ENCODE assay signal across 8 cellular contexts in genomic region chr5:176387384-176387925, GRCh38. TPM values are rescaled to one million over a fixed set of nuclear protein-coding genes. Genes with fewer than 3 reads are reported as not detected.
DNase-seq lines count a peak whose midpoint lies in the region; ATAC-seq, FAIRE-seq and TF ChIP-seq lines count a peak whose summit lies in the region.

No MANE protein-coding gene starts in this region.

- ATAC-seq in HepG2: no peak
- ATAC-seq in GM19351 (IDR thresholded peaks at IDR 0.05; ENCODE audit: unreplicated experiment): no peak

- no peak for TF ChIP-seq EP300 in HepG2 (IDR thresholded peaks at IDR 0.05; ENCODE audit: low read depth in 2 of 2, low read length in 2 of 2)
- no peak for TF ChIP-seq EP300 in HepG2 (CRISPR knock-in tag; IDR thresholded peaks at IDR 0.05; ENCODE audit: borderline replicate concordance)

- DNase-seq in activated T-cell treated with anti-CD3 and anti-CD28 coated beads, Interleukin-2, amount 50 U/mL, for 24 hours: no peak
- no peak for DNase-seq in activated T-cell treated with anti-CD3 and anti-CD28 coated beads, Interleukin-2, amount 50 U/mL, for 1 hour
- DNase-seq in adipocyte (ENCODE audit: low read depth): peak; percentile 9
- no peak for DNase-seq in HepG2 (ENCODE audit: low spot score)
- DNase-seq in thyroid gland: no peak
- no peak for DNase-seq in inferior parietal cortex (ENCODE audit: extremely low spot score)
- no peak for DNase-seq in HuH-7.5 (ENCODE audit: low spot score)

- no peaks in the 10 kb centered on the region for H3K9me3 Mint-ChIP-seq in activated T-cell treated with anti-CD3 and anti-CD28 coated beads, Interleukin-2, amount 50 U/mL, for 24 hours

- H3K9ac ChIP-seq in adipocyte (ENCODE audit: low read length): peak overlapping the region; percentile 95
- H3K9ac ChIP-seq in HepG2 (ENCODE audit: insufficient read depth, low read depth, low read length): peak overlapping the region; percentile 97

- 29% methylated on average over 8 of the region's 8 CpGs for WGBS in HepG2 (ENCODE audit: low lambda C conversion rate)
- WGBS in thyroid gland, 2 donors: 42% methylated on average over 8 of the region's 8 CpGs

- no peak overlapping the region for H2AFZ ChIP-seq in HepG2 (ENCODE audit: low read length)

- H3K4me3 Mint-ChIP-seq in activated T-cell treated with anti-CD3 and anti-CD28 coated beads, Interleukin-2, amount 50 U/mL, for 24 hours: peak overlapping the region; percentile 98

- intact Hi-C loops in HepG2 (cut with micrococcal nuclease; ENCODE audit: unreplicated experiment): no loop called here
- intact Hi-C loops in thyroid gland (cut with DNase I): no loop called here

- H3K4me3 ChIP-seq in adipocyte (ENCODE audit: low read length) (peak overlapping the region; percentile 91), HepG2 (replicated peaks in 1 of 3; ENCODE audit: insufficient read depth in 1 of 3, low read depth in 2 of 3, low read length in 3 of 3) (peak overlapping the region; percentile 71 to 93 (median 92)), thyroid gland (replicated peaks in 1 of 3) (peak overlapping the region; percentile 10 to 90 (median 60))

- BruUV-seq in HepG2 (replicated peaks; lab: Mats Ljungman, UMichigan): no TSS peak

- no peaks in the 10 kb centered on the region for H3K27me3 Mint-ChIP-seq in activated T-cell treated with anti-CD3 and anti-CD28 coated beads, Interleukin-2, amount 50 U/mL, for 24 hours

- no peaks in the 10 kb centered on the region for H3K27me3 ChIP-seq in adipocyte (replicated peaks; ENCODE audit: control insufficient read depth, insufficient read depth, low read length)
- H3K27me3 ChIP-seq in HepG2 (ENCODE audit: control insufficient read depth in 1 of 2, insufficient read depth in 2 of 2, low read length in 2 of 2): no peaks in the 10 kb centered on the region; a peak in 1 of 5 replicates
- no peaks in the 10 kb centered on the region for H3K27me3 ChIP-seq in thyroid gland

- peaks cover 59% of the 10 kb centered on the region for H3K36me3 ChIP-seq in adipocyte (ENCODE audit: control insufficient read depth, insufficient read depth, low read length, severe bottlenecking)
- H3K36me3 ChIP-seq in HepG2 (replicated peaks in 1 of 2; ENCODE audit: control insufficient read depth in 1 of 2, insufficient read depth in 2 of 2, low read length in 2 of 2): peaks cover 13 to 45% of the 10 kb centered on the region in 2 experiments
- H3K36me3 ChIP-seq in thyroid gland: peaks cover 25 to 29% of the 10 kb centered on the region in 2 donors

- POLR2A ChIA-PET in HepG2 (lab: Yijun Ruan, JAX): interaction anchor here (1.0 to 2.3 kb wide), 5 partner anchors 26 to 156 kb away, joined by 3 to 31 read pairs (median 4); partner anchors contain the start of genes KIAA1191 and RNF44

- H3K27ac Mint-ChIP-seq in activated T-cell treated with anti-CD3 and anti-CD28 coated beads, Interleukin-2, amount 50 U/mL, for 24 hours: peak overlapping the region; percentile 100

- H3K79me2 ChIP-seq in HepG2 (ENCODE audit: insufficient read depth, low read length): peaks cover 42% of the 10 kb centered on the region

- H3K36me3 Mint-ChIP-seq in activated T-cell treated with anti-CD3 and anti-CD28 coated beads, Interleukin-2, amount 50 U/mL, for 24 hours (ENCODE audit: low read depth): peaks cover 96% of the 10 kb centered on the region

- in situ Hi-C loops in HepG2 (cut with HindIII; ENCODE audit: extremely low pct_ligation_motif_present, low pct_unique_long_range_greater_than_20kb): no loop called here

- CTCF ChIA-PET in HepG2 (lab: Yijun Ruan, JAX; ENCODE audit: low intra/inter-chr PET ratio, low total read pairs): no interaction called here

- H3K27ac ChIP-seq in HepG2 (ENCODE audit: extremely low read length, insufficient read depth, low read length) (peak overlapping the region; percentile 99), thyroid gland (no peak overlapping the region)

- TF ChIP-seq CTCF in HepG2 (CRISPR knock-in tag; IDR thresholded peaks at IDR 0.05): no peak
- no peak for TF ChIP-seq CTCF in thyroid gland (IDR thresholded peaks at IDR 0.05)

- peaks cover 11% of the 10 kb centered on the region; the same call in 1 of the 2 replicates for H4K20me1 ChIP-seq in HepG2 (ENCODE audit: insufficient read depth, low read length)

- H3K4me1 Mint-ChIP-seq in activated T-cell treated with anti-CD3 and anti-CD28 coated beads, Interleukin-2, amount 50 U/mL, for 24 hours (ENCODE audit: low read depth): peaks cover 35% of the 10 kb centered on the region

- peak overlapping the region; percentile 89 for H3K4me2 ChIP-seq in HepG2 (ENCODE audit: low read depth, low read length)

- TF ChIP-seq POLR2A in HepG2 (IDR thresholded peaks at IDR 0.05; ENCODE audit: insufficient read depth in 1 of 2, low read depth in 2 of 2, low read length in 2 of 2) (no peak), thyroid gland (IDR thresholded peaks at IDR 0.05) (no peak)

- H3K4me1 ChIP-seq in adipocyte (ENCODE audit: control insufficient read depth, insufficient read depth, low read length) (peaks cover 20% of the 10 kb centered on the region), HepG2 (ENCODE audit: insufficient read depth, low read length) (peaks cover 31% of the 10 kb centered on the region), thyroid gland (peaks cover 8 to 19% of the 10 kb centered on the region in 2 donors)

- no peak for TF ChIP-seq RAD21 in HepG2 (CRISPR knock-in tag; IDR thresholded peaks at IDR 0.05)

- H3K9me3 ChIP-seq in adipocyte (ENCODE audit: control insufficient read depth, low read length): no peaks in the 10 kb centered on the region
- no peaks in the 10 kb centered on the region for H3K9me3 ChIP-seq in HepG2 (ENCODE audit: low read length)
- no peaks in the 10 kb centered on the region for H3K9me3 ChIP-seq in thyroid gland

- no peak for FAIRE-seq in HepG2 (lab: Jason Lieb, UNC)

RNA-seq across cellular contexts. Expression of gene NOP16, which starts 0.9 kb away (rescaled TPM):
- total RNA-seq in HepG2 (2016; rRNA removed; fragmentation: Illumina TruSeq; extraction: Trizol) (48.4 and 58.4 TPM in 2 replicates), thyroid gland (10 to 100 TPM in 2 of 4 donors, 1 to 10 TPM in 2; 4.7 to 13.7 (median 8.2) TPM)
- total RNA-seq in HepG2 (2016; cell fraction: cytosol; rRNA removed; fragmentation: Illumina TruSeq; extraction: Trizol; ENCODE audit: low read depth): 19.8 and 25.4 TPM in 2 replicates
- 51.5 and 62.4 TPM in 2 replicates for total RNA-seq in HepG2 (2016; cell fraction: insoluble cytoplasmic fraction; rRNA removed; fragmentation: Illumina TruSeq; extraction: Trizol)
- 31.1 and 36.0 TPM in 2 replicates for total RNA-seq in HepG2 (2016; cell fraction: membrane; rRNA removed; fragmentation: Illumina TruSeq; extraction: Trizol)
- 38.3 and 50.4 TPM in 2 replicates for total RNA-seq in HepG2 (2016; cell fraction: nucleus; rRNA removed; fragmentation: Illumina TruSeq; extraction: Trizol)
- 43.3 and 45.9 TPM in 2 replicates for polyA plus RNA-seq in HepG2 (2011; rRNA removed)
- 43.5 and 48.0 TPM in 2 replicates for polyA plus RNA-seq in HepG2 (2011; cell fraction: cytosol; rRNA removed)
- 49.8 and 55.0 TPM in 2 replicates for polyA plus RNA-seq in HepG2 (2011; cell fraction: nucleus; rRNA removed)
- 36.0 and 45.5 TPM in 2 replicates for polyA plus RNA-seq in HepG2 (2012)
- 20.0 and 21.6 TPM in 2 replicates for polyA plus RNA-seq in HepG2 (2016; cell fraction: cytosol; fragmentation: Illumina TruSeq; extraction: Trizol; ENCODE audit: low read depth)
- polyA plus RNA-seq in HepG2 (2016; cell fraction: insoluble cytoplasmic fraction; fragmentation: Illumina TruSeq; extraction: Trizol; ENCODE audit: low read depth): 99.0 and 104 TPM in 2 replicates
- polyA plus RNA-seq in HepG2 (2016; cell fraction: membrane; fragmentation: Illumina TruSeq; extraction: Trizol; ENCODE audit: low read depth): 29.9 and 32.3 TPM in 2 replicates
- polyA plus RNA-seq in HepG2 (2016; cell fraction: nucleus; fragmentation: Illumina TruSeq; extraction: Trizol; ENCODE audit: insufficient read depth, low read depth): 76.6 and 84.9 TPM in 2 replicates
- polyA minus RNA-seq in HepG2 (2011; rRNA and poly(A)+ RNA removed; ENCODE audit: low replicate concordance): 16.4 and 48.3 TPM in 2 replicates
- polyA minus RNA-seq in HepG2 (2011; cell fraction: cytosol; rRNA and poly(A)+ RNA removed): 10.2 and 15.5 TPM in 2 replicates
- 37.8 and 42.2 TPM in 2 replicates for polyA minus RNA-seq in HepG2 (2011; cell fraction: nucleus; rRNA and poly(A)+ RNA removed)

RNA-seq across cellular contexts. Expression of gene HIGD2A, which starts 1.1 kb away (rescaled TPM):
- 89.2 and 95.7 TPM in 2 replicates for total RNA-seq in HepG2 (2016; rRNA removed; fragmentation: Illumina TruSeq; extraction: Trizol)
- total RNA-seq in HepG2 (2016; cell fraction: cytosol; rRNA removed; fragmentation: Illumina TruSeq; extraction: Trizol; ENCODE audit: low read depth): 64.5 and 65.6 TPM in 2 replicates
- 87.9 and 107 TPM in 2 replicates for total RNA-seq in HepG2 (2016; cell fraction: insoluble cytoplasmic fraction; rRNA removed; fragmentation: Illumina TruSeq; extraction: Trizol)
- 112 and 135 TPM in 2 replicates for total RNA-seq in HepG2 (2016; cell fraction: membrane; rRNA removed; fragmentation: Illumina TruSeq; extraction: Trizol)
- total RNA-seq in HepG2 (2016; cell fraction: nucleus; rRNA removed; fragmentation: Illumina TruSeq; extraction: Trizol): 38.9 and 40.5 TPM in 2 replicates
- 146 TPM in 2 replicates for polyA plus RNA-seq in HepG2 (2011; rRNA removed)
- 171 and 302 TPM in 2 replicates for polyA plus RNA-seq in HepG2 (2011; cell fraction: cytosol; rRNA removed)
- polyA plus RNA-seq in HepG2 (2011; cell fraction: nucleus; rRNA removed): 77.0 and 77.1 TPM in 2 replicates
- polyA plus RNA-seq in HepG2 (2012): 133 and 141 TPM in 2 replicates
- 151 and 159 TPM in 2 replicates for polyA plus RNA-seq in HepG2 (2016; cell fraction: cytosol; fragmentation: Illumina TruSeq; extraction: Trizol; ENCODE audit: low read depth)
- 220 and 222 TPM in 2 replicates for polyA plus RNA-seq in HepG2 (2016; cell fraction: insoluble cytoplasmic fraction; fragmentation: Illumina TruSeq; extraction: Trizol; ENCODE audit: low read depth)
- 239 and 256 TPM in 2 replicates for polyA plus RNA-seq in HepG2 (2016; cell fraction: membrane; fragmentation: Illumina TruSeq; extraction: Trizol; ENCODE audit: low read depth)
- polyA plus RNA-seq in HepG2 (2016; cell fraction: nucleus; fragmentation: Illumina TruSeq; extraction: Trizol; ENCODE audit: insufficient read depth, low read depth): 118 and 123 TPM in 2 replicates
- polyA minus RNA-seq in HepG2 (2011; rRNA and poly(A)+ RNA removed; ENCODE audit: low replicate concordance): 148 and 164 TPM in 2 replicates
- polyA minus RNA-seq in HepG2 (2011; cell fraction: cytosol; rRNA and poly(A)+ RNA removed): 70.4 and 91.9 TPM in 2 replicates
- 33.3 and 40.7 TPM in 2 replicates for polyA minus RNA-seq in HepG2 (2011; cell fraction: nucleus; rRNA and poly(A)+ RNA removed)
- total RNA-seq in thyroid gland: 100 to 1,000 TPM; 112 to 188 (median 138) TPM

RNA-seq across cellular contexts. Expression of gene ARL10, which starts 22.2 kb away (rescaled TPM):
- total RNA-seq in HepG2 (2016; rRNA removed; fragmentation: Illumina TruSeq; extraction: Trizol): 0.01 and 0.18 TPM in 2 replicates
- 1.1 TPM in 1 of 2 replicates, not detected in the other for total RNA-seq in HepG2 (2016; cell fraction: cytosol; rRNA removed; fragmentation: Illumina TruSeq; extraction: Trizol; ENCODE audit: low read depth)
- 0.45 TPM in 1 of 2 replicates, not detected in the other for total RNA-seq in HepG2 (2016; cell fraction: insoluble cytoplasmic fraction; rRNA removed; fragmentation: Illumina TruSeq; extraction: Trizol)
- total RNA-seq in HepG2 (2016; cell fraction: membrane; rRNA removed; fragmentation: Illumina TruSeq; extraction: Trizol): 0.93 and 0.96 TPM in 2 replicates
- total RNA-seq in HepG2 (2016; cell fraction: nucleus; rRNA removed; fragmentation: Illumina TruSeq; extraction: Trizol): 0.53 TPM in 1 of 2 replicates, not detected in the other
- polyA plus RNA-seq in HepG2 (2011; rRNA removed): 0.22 and 0.50 TPM in 2 replicates
- polyA plus RNA-seq in HepG2 (2011; cell fraction: cytosol; rRNA removed): under 0.01 and 0.01 TPM in 2 replicates
- 0.02 and 0.03 TPM in 2 replicates for polyA plus RNA-seq in HepG2 (2011; cell fraction: nucleus; rRNA removed)
- 0.05 and 0.07 TPM in 2 replicates for polyA plus RNA-seq in HepG2 (2012)
- 0.51 and 1.6 TPM in 2 replicates for polyA plus RNA-seq in HepG2 (2016; cell fraction: cytosol; fragmentation: Illumina TruSeq; extraction: Trizol; ENCODE audit: low read depth)
- not detected in 2 replicates for polyA plus RNA-seq in HepG2 (2016; cell fraction: insoluble cytoplasmic fraction; fragmentation: Illumina TruSeq; extraction: Trizol; ENCODE audit: low read depth)
- 1.5 TPM in 1 of 2 replicates, not detected in the other for polyA plus RNA-seq in HepG2 (2016; cell fraction: membrane; fragmentation: Illumina TruSeq; extraction: Trizol; ENCODE audit: low read depth)
- 0.05 TPM in 1 of 2 replicates, not detected in the other for polyA plus RNA-seq in HepG2 (2016; cell fraction: nucleus; fragmentation: Illumina TruSeq; extraction: Trizol; ENCODE audit: insufficient read depth, low read depth)
- 0.02 and 0.22 TPM in 2 replicates for polyA minus RNA-seq in HepG2 (2011; rRNA and poly(A)+ RNA removed; ENCODE audit: low replicate concordance)
- polyA minus RNA-seq in HepG2 (2011; cell fraction: cytosol; rRNA and poly(A)+ RNA removed): 0.79 TPM in 1 of 2 replicates, not detected in the other
- polyA minus RNA-seq in HepG2 (2011; cell fraction: nucleus; rRNA and poly(A)+ RNA removed): under 0.01 TPM in 2 replicates
- total RNA-seq in thyroid gland: 10 to 100 TPM in 1 of 4 donors, 1 to 10 TPM in 3; 2.1 to 11.0 (median 2.8) TPM

RNA-seq across cellular contexts. Expression of gene KIAA1191, which starts 25.9 kb away (rescaled TPM):
- total RNA-seq in HepG2 (2016; rRNA removed; fragmentation: Illumina TruSeq; extraction: Trizol) (63.6 and 81.6 TPM in 2 replicates), thyroid gland (100 to 1,000 TPM; 107 to 134 (median 119) TPM)
- 31.6 and 37.8 TPM in 2 replicates for total RNA-seq in HepG2 (2016; cell fraction: cytosol; rRNA removed; fragmentation: Illumina TruSeq; extraction: Trizol; ENCODE audit: low read depth)
- 65.9 and 72.9 TPM in 2 replicates for total RNA-seq in HepG2 (2016; cell fraction: insoluble cytoplasmic fraction; rRNA removed; fragmentation: Illumina TruSeq; extraction: Trizol)
- 115 and 123 TPM in 2 replicates for total RNA-seq in HepG2 (2016; cell fraction: membrane; rRNA removed; fragmentation: Illumina TruSeq; extraction: Trizol)
- 36.2 and 40.9 TPM in 2 replicates for total RNA-seq in HepG2 (2016; cell fraction: nucleus; rRNA removed; fragmentation: Illumina TruSeq; extraction: Trizol)
- 103 and 115 TPM in 2 replicates for polyA plus RNA-seq in HepG2 (2011; rRNA removed)
- 101 and 112 TPM in 2 replicates for polyA plus RNA-seq in HepG2 (2011; cell fraction: cytosol; rRNA removed)
- polyA plus RNA-seq in HepG2 (2011; cell fraction: nucleus; rRNA removed): 49.0 and 59.8 TPM in 2 replicates
- 74.1 and 79.3 TPM in 2 replicates for polyA plus RNA-seq in HepG2 (2012)
- polyA plus RNA-seq in HepG2 (2016; cell fraction: cytosol; fragmentation: Illumina TruSeq; extraction: Trizol; ENCODE audit: low read depth): 37.9 and 44.6 TPM in 2 replicates
- polyA plus RNA-seq in HepG2 (2016; cell fraction: insoluble cytoplasmic fraction; fragmentation: Illumina TruSeq; extraction: Trizol; ENCODE audit: low read depth): 95.8 and 106 TPM in 2 replicates
- 126 and 130 TPM in 2 replicates for polyA plus RNA-seq in HepG2 (2016; cell fraction: membrane; fragmentation: Illumina TruSeq; extraction: Trizol; ENCODE audit: low read depth)
- 74.2 and 82.1 TPM in 2 replicates for polyA plus RNA-seq in HepG2 (2016; cell fraction: nucleus; fragmentation: Illumina TruSeq; extraction: Trizol; ENCODE audit: insufficient read depth, low read depth)
- 90.9 and 162 TPM in 2 replicates for polyA minus RNA-seq in HepG2 (2011; rRNA and poly(A)+ RNA removed; ENCODE audit: low replicate concordance)
- polyA minus RNA-seq in HepG2 (2011; cell fraction: cytosol; rRNA and poly(A)+ RNA removed): 54.6 and 59.7 TPM in 2 replicates
- polyA minus RNA-seq in HepG2 (2011; cell fraction: nucleus; rRNA and poly(A)+ RNA removed): 37.3 and 54.8 TPM in 2 replicates

RNA-seq across cellular contexts. Expression of gene CLTB, which starts 28.9 kb away (rescaled TPM):
- 30.7 and 33.8 TPM in 2 replicates for total RNA-seq in HepG2 (2016; rRNA removed; fragmentation: Illumina TruSeq; extraction: Trizol)
- 29.6 and 37.0 TPM in 2 replicates for total RNA-seq in HepG2 (2016; cell fraction: cytosol; rRNA removed; fragmentation: Illumina TruSeq; extraction: Trizol; ENCODE audit: low read depth)
- total RNA-seq in HepG2 (2016; cell fraction: insoluble cytoplasmic fraction; rRNA removed; fragmentation: Illumina TruSeq; extraction: Trizol): 31.5 and 34.4 TPM in 2 replicates
- total RNA-seq in HepG2 (2016; cell fraction: membrane; rRNA removed; fragmentation: Illumina TruSeq; extraction: Trizol): 33.2 and 41.2 TPM in 2 replicates
- 15.1 and 15.7 TPM in 2 replicates for total RNA-seq in HepG2 (2016; cell fraction: nucleus; rRNA removed; fragmentation: Illumina TruSeq; extraction: Trizol)
- 23.3 and 24.8 TPM in 2 replicates for polyA plus RNA-seq in HepG2 (2011; rRNA removed)
- 27.1 and 35.6 TPM in 2 replicates for polyA plus RNA-seq in HepG2 (2011; cell fraction: cytosol; rRNA removed)
- 29.2 and 30.5 TPM in 2 replicates for polyA plus RNA-seq in HepG2 (2011; cell fraction: nucleus; rRNA removed)
- polyA plus RNA-seq in HepG2 (2012): 14.8 and 24.0 TPM in 2 replicates
- 31.8 and 36.4 TPM in 2 replicates for polyA plus RNA-seq in HepG2 (2016; cell fraction: cytosol; fragmentation: Illumina TruSeq; extraction: Trizol; ENCODE audit: low read depth)
- 30.6 and 31.4 TPM in 2 replicates for polyA plus RNA-seq in HepG2 (2016; cell fraction: insoluble cytoplasmic fraction; fragmentation: Illumina TruSeq; extraction: Trizol; ENCODE audit: low read depth)
- polyA plus RNA-seq in HepG2 (2016; cell fraction: membrane; fragmentation: Illumina TruSeq; extraction: Trizol; ENCODE audit: low read depth): 32.7 and 36.2 TPM in 2 replicates
- 28.4 and 29.1 TPM in 2 replicates for polyA plus RNA-seq in HepG2 (2016; cell fraction: nucleus; fragmentation: Illumina TruSeq; extraction: Trizol; ENCODE audit: insufficient read depth, low read depth)
- 13.8 and 44.3 TPM in 2 replicates for polyA minus RNA-seq in HepG2 (2011; rRNA and poly(A)+ RNA removed; ENCODE audit: low replicate concordance)
- polyA minus RNA-seq in HepG2 (2011; cell fraction: cytosol; rRNA and poly(A)+ RNA removed): 9.0 and 12.0 TPM in 2 replicates
- polyA minus RNA-seq in HepG2 (2011; cell fraction: nucleus; rRNA and poly(A)+ RNA removed): 7.7 and 8.2 TPM in 2 replicates
- total RNA-seq in thyroid gland: 100 to 1,000 TPM in 3 of 4 donors, 10 to 100 TPM in 1; 95.2 to 139 (median 112) TPM
